In the genomic region with DNA sequence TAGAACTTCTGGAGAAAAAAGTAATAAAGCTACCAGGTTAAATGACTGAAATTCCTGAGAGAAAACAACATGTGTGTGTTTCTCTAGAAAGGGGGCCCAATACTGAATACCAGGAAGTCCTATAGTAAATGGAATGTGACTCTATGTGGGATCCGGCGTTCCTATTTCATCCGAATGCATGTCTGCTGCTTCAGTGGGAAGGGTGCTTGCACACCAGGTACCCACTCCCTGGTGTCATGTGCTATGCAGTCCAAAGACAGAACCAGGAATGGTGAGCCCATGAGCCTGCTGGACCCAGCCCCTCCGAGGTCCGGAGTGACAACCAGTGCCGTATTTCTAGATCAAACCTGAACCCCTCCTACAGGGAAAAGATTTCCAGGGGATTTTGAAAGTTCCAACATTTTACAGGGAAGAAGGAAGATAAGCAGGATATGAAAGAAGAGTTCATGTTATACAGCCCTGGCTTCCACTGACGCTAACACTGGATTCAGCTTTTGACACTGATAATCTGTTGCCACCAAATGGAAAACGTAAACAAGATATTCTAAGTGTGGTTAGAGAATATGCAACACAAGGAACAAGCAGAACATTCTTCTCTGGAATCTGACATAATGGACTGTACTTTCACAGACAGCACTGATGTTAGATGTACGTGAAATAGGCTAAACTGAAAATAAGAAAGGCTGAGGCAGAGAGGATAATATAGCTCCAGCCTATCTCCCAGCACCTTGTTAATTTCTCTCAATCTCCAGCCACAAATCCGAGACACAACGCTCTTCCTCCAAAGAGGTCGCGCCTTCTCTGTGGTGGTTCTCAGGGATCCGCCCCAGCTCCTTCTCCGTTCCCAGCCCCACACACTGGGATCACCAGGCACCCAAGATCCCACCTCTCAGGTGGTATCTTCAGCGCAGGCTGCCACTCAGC, we compare ENCODE assay signal across 10 cellular contexts. TPM values are rescaled to one million over a fixed set of nuclear protein-coding genes. Genes with fewer than 3 reads are reported as not detected.
A peak's percentile ranks its signal among the peaks of the same experiment; 100 is the strongest.
DNase-seq lines count a peak whose midpoint lies in the region; ATAC-seq, FAIRE-seq and TF ChIP-seq lines count a peak whose summit lies in the region.
"Had no signal": no experiment of that assay in that cellular context is flagged by ENCODE, and none has a peak within 500 bp of the region (broad histone marks: within the 10 kb centered on the region; RNA-seq: fewer than 3 reads in every experiment).

No MANE protein-coding gene starts in this region.

- H3K36me3 Mint-ChIP-seq in HFFc6 (ENCODE audit: low read depth), result no peaks in the 10 kb centered on the region
- no peaks in the 10 kb centered on the region for H3K36me3 Mint-ChIP-seq in chondrocyte (ENCODE audit: low read depth)

- peak overlapping the region; percentile 95 for H2AFZ ChIP-seq in smooth muscle cell (ENCODE audit: low read depth)

- DNase-seq in HFFc6 (no peak), chondrocyte (ENCODE audit: low spot score) (no peak), kidney (peak; percentile 36), smooth muscle cell (lab: John Stamatoyannopoulos, UW; ENCODE audit: unreplicated experiment) (no peak), NCI-H1417 (lab: John Stamatoyannopoulos, UW) (no peak), DMS153 treated with DMSO at 0.1 percent for 48 hours (lab: John Stamatoyannopoulos, UW; ENCODE audit: unreplicated experiment) (no peak)
- no peak for DNase-seq in activated T-cell treated with anti-CD3 and anti-CD28 coated beads, Interleukin-2, amount 50 U/mL, for 1 hour

- no peaks in the 10 kb centered on the region for H3K79me2 ChIP-seq in smooth muscle cell (ENCODE audit: low read depth)

- H3K27me3 Mint-ChIP-seq in HFFc6 (ENCODE audit: insufficient read depth) (peaks cover 2% of the 10 kb centered on the region; the same call in 1 of the 2 replicates), chondrocyte (ENCODE audit: low read depth) (peaks cover 49% of the 10 kb centered on the region)

- no peak for FAIRE-seq in kidney (lab: Jason Lieb, UNC)

- ATAC-seq in HG02588 (IDR thresholded peaks at IDR 0.05; ENCODE audit: unreplicated experiment), result no peak

- H3K4me3 Mint-ChIP-seq in HFFc6, result peak overlapping the region; percentile 88
- peak overlapping the region; percentile 79 for H3K4me3 Mint-ChIP-seq in chondrocyte (ENCODE audit: unreplicated experiment)

- H3K9me3 ChIP-seq in kidney (ENCODE audit: control insufficient read depth in 1 of 2, low read length in 2 of 2) (no peaks in the 10 kb centered on the region), smooth muscle cell (replicated peaks; ENCODE audit: low read depth) (no peaks in the 10 kb centered on the region)

- peak overlapping the region; percentile 48 to 59 for H3K4me3 ChIP-seq in kidney (ENCODE audit: low read length in 2 of 2)
- peak overlapping the region; percentile 79 for H3K4me3 ChIP-seq in smooth muscle cell

- no peaks in the 10 kb centered on the region for H3K36me3 ChIP-seq in kidney (ENCODE audit: control insufficient read depth in 1 of 2, insufficient read depth in 2 of 2, low read length in 2 of 2)
- no peaks in the 10 kb centered on the region for H3K36me3 ChIP-seq in smooth muscle cell (ENCODE audit: low read depth)

- H3K4me1 ChIP-seq in kidney (ENCODE audit: control insufficient read depth in 1 of 2, insufficient read depth in 1 of 2, low read depth in 1 of 2, low read length in 2 of 2) (peaks cover 0 to 8% of the 10 kb centered on the region in 2 donors), smooth muscle cell (ENCODE audit: low read depth) (peaks cover 8% of the 10 kb centered on the region)

- H3F3A ChIP-seq in smooth muscle cell (ENCODE audit: low read depth), result no peaks in the 10 kb centered on the region

- WGBS in smooth muscle cell (ENCODE audit: low lambda C conversion rate), result 30% methylated on average over 16 of the region's 16 CpGs

- TF ChIP-seq CTCF in HFFc6 (IDR thresholded peaks at IDR 0.05), result no peak
- no peak for TF ChIP-seq CTCF in chondrocyte (IDR thresholded peaks at IDR 0.05)
- no peak for TF ChIP-seq CTCF in kidney (IDR thresholded peaks at IDR 0.05; ENCODE audit: borderline replicate concordance, extremely low read depth, insufficient read depth)
- TF ChIP-seq CTCF in smooth muscle cell (IDR thresholded peaks at IDR 0.05; ENCODE audit: borderline replicate concordance, insufficient read depth, poor library complexity, severe bottlenecking), result no peak

- intact Hi-C loops in kidney (cut with DNase I), result no loop called here

- H3K27me3 ChIP-seq in smooth muscle cell (ENCODE audit: low read depth), result peaks cover 38% of the 10 kb centered on the region

- H3K9ac ChIP-seq in kidney (ENCODE audit: low read length in 2 of 2) (peak overlapping the region in 1 of 2 donors; percentile 22), smooth muscle cell (ENCODE audit: low read depth) (peak overlapping the region; percentile 47)

- H4K20me1 ChIP-seq in smooth muscle cell (ENCODE audit: low read depth), result no peaks in the 10 kb centered on the region

- H3K27ac Mint-ChIP-seq in HFFc6 (peak overlapping the region; percentile 26; the same call in 1 of the 2 replicates), chondrocyte (ENCODE audit: unreplicated experiment) (no peak overlapping the region)

- H3K4me1 Mint-ChIP-seq in HFFc6 (ENCODE audit: low read depth) (peaks cover 33% of the 10 kb centered on the region), chondrocyte (ENCODE audit: low read depth) (peaks cover 19% of the 10 kb centered on the region)

- H3K9me3 Mint-ChIP-seq in HFFc6, result no peaks in the 10 kb centered on the region
- H3K9me3 Mint-ChIP-seq in chondrocyte (ENCODE audit: low read depth), result no peaks in the 10 kb centered on the region

- H3K4me2 ChIP-seq in smooth muscle cell, result peak overlapping the region; percentile 94

- no peak overlapping the region for H3K27ac ChIP-seq in kidney (ENCODE audit: low read depth in 2 of 2, low read length in 2 of 2)
- no peak overlapping the region for H3K27ac ChIP-seq in smooth muscle cell (ENCODE audit: low read depth)

RNA-seq across cellular contexts. Expression of a gene that starts 0.7 kb away (rescaled TPM):
- total RNA-seq in HFFc6 (2021; fragmentation: NEBNext Ultra II Directional; extraction: Animal tissue kit (Norgen Biotek cat#: 25700)), result 1 to 10 TPM in 5 of 6 experiments, under 1 TPM in 1; 0.71 to 5.0 (median 4.3) TPM
- total RNA-seq in chondrocyte (0.72 to 1.0 TPM (median 0.74 TPM) in 3 replicates), kidney (29.7 TPM), smooth muscle cell (6.4 and 20.9 TPM in 2 replicates)
- polyA plus RNA-seq in kidney (ENCODE audit: insufficient read depth, low read depth, low replicate concordance) (6.4 TPM), smooth muscle cell (23.2 and 39.7 TPM in 2 replicates)
- total RNA-seq: T-helper 1 cell treated with Interleukin-12 subunit alpha and Interleukin-12 subunit beta and Interleukin-4 antibody, amounts not matched to agents 30 ng/mL and 1 ng/mL, for 36 hours had no signal

RNA-seq across cellular contexts. Expression of a gene that starts 15.4 kb away (rescaled TPM):
- not detected for total RNA-seq in HFFc6 (2021; fragmentation: NEBNext Ultra II Directional; extraction: Animal tissue kit (Norgen Biotek cat#: 25700))
- total RNA-seq in chondrocyte (not detected in 3 replicates), kidney (1.0 TPM), smooth muscle cell (not detected in 2 replicates)
- polyA plus RNA-seq in kidney (ENCODE audit: insufficient read depth, low read depth, low replicate concordance) (not detected), smooth muscle cell (0.35 TPM in 1 of 2 replicates, not detected in the other)
- total RNA-seq: dermis microvascular lymphatic vessel endothelial cell; T-helper 1 cell treated with Interleukin-12 subunit alpha and Interleukin-12 subunit beta and Interleukin-4 antibody, amounts not matched to agents 30 ng/mL and 1 ng/mL, for 36 hours had no signal

RNA-seq across cellular contexts. Expression of a gene that starts 32.0 kb away (rescaled TPM):
- under 1 TPM in 2 of 6 experiments, not detected in 4; 0.12 to 0.24 TPM for total RNA-seq in HFFc6 (2021; fragmentation: NEBNext Ultra II Directional; extraction: Animal tissue kit (Norgen Biotek cat#: 25700))
- not detected in 3 replicates for total RNA-seq in chondrocyte
- 8.2 TPM for total RNA-seq in kidney
- polyA plus RNA-seq in kidney (ENCODE audit: insufficient read depth, low read depth, low replicate concordance), result 1.1 TPM
- 24.1 and 31.7 TPM in 2 replicates for total RNA-seq in smooth muscle cell
- 24.4 and 30.6 TPM in 2 replicates for polyA plus RNA-seq in smooth muscle cell
- total RNA-seq: T-helper 1 cell treated with Interleukin-12 subunit alpha and Interleukin-12 subunit beta and Interleukin-4 antibody, amounts not matched to agents 30 ng/mL and 1 ng/mL, for 36 hours had no signal
